Comparison of ENCODE assay signal across 1 cellular context in the genomic region with DNA sequence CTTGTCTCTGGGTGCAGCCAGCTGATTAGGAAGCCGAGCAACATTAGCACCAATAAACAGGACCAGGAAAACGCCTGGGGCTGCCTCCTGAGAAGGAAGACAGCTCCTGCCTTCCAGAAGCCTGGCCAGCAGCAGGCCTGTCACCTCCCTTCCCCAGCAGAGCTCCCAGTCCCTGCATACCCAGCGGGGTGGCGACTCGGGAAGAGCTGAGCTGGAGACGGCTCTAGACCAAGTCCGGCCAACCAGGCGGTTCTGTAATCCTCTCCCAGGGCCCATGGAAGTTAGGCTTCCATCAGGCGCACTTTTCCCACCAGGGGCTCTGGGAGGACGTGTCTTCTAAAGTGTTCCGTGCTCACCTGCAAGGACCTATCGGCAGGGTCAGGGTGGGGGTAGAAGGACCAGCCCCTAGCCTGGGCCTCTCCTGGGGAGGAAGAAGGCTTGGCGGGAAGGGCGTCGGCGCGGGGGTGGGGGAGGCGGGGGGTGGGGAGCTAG.
TF ChIP-seq lines count a peak whose summit lies in the region.

No MANE protein-coding gene starts in this region.

TF ChIP-seq in H1, 55 proteins besides CTCF, POLR2A, EP300 and RAD21:
- TF ChIP-seq ASH2L (IDR thresholded peaks at IDR 0.05; ENCODE audit: low read length) (no peak), BRCA1 (IDR thresholded peaks at IDR 0.05; ENCODE audit: low read depth, low read length) (no peak), EGR1 (IDR thresholded peaks at IDR 0.05; ENCODE audit: borderline replicate concordance, low read depth, low read length) (no peak), FOSL1 (IDR thresholded peaks at IDR 0.05; ENCODE audit: insufficient read depth, low read depth, low read length) (no peak), KDM4A (IDR thresholded peaks at IDR 0.05; ENCODE audit: low read depth, low read length, severe bottlenecking) (no peak), SP1 (IDR thresholded peaks at IDR 0.05; ENCODE audit: low read depth, low read length) (no peak), SAP30 (IDR thresholded peaks at IDR 0.05; ENCODE audit: insufficient read depth, insufficient replicate concordance, low read length) (no peak), HDAC2 (IDR thresholded peaks at IDR 0.05; ENCODE audit: borderline replicate concordance in 1 of 2, low read depth in 2 of 2, low read length in 2 of 2) (no peak), TCF12 (IDR thresholded peaks at IDR 0.05; ENCODE audit: low read depth, low read length) (no peak), POU5F1 (IDR thresholded peaks at IDR 0.05; ENCODE audit: low read depth, low read length) (no peak)
